In the genomic region with DNA sequence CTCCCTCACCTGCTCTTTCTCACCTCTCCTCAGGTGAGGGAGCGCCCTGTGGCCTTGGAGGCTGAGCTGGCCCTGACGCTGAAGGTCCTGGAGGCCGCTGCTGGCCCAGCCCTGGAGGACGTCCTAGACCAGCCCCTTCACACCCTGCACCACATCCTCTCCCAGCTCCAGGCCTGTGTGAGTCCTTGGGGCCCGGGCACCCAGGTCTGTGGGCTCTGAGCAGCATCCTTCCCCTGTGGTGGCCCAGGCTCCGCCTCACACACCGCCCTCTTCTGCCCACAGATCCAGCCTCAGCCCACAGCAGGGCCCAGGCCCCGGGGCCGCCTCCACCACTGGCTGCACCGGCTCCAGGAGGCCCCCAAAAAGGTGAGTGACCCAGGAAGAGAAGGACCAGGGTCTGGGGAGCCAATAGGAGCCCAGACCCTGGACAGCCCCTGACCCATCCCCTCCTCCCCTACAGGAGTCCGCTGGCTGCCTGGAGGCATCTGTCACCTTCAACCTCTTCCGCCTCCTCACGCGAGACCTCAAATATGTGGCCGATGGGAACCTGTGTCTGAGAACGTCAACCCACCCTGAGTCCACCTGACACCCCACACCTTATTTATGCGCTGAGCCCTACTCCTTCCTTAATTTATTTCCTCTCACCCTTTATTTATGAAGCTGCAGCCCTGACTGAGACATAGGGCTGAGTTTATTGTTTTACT, we compare ENCODE assay signal across 10 cellular contexts. TPM values are rescaled to one million over a fixed set of nuclear protein-coding genes. Genes with fewer than 3 reads are reported as not detected.
A peak's percentile ranks its signal among the peaks of the same experiment; 100 is the strongest.
DNase-seq lines count a peak whose midpoint lies in the region; ATAC-seq, FAIRE-seq and TF ChIP-seq lines count a peak whose summit lies in the region.
"Had no signal": no experiment of that assay in that cellular context is flagged by ENCODE, and none has a peak within 500 bp of the region (broad histone marks: within the 10 kb centered on the region; RNA-seq: fewer than 3 reads in every experiment).

No MANE protein-coding gene starts in this region.

- TF ChIP-seq CTCF in colonic mucosa (IDR thresholded peaks at IDR 0.05) (no peak), kidney (IDR thresholded peaks at IDR 0.05; ENCODE audit: borderline replicate concordance, extremely low read depth, insufficient read depth) (no peak)

- H3K4me1 ChIP-seq in colonic mucosa, result no peaks in the 10 kb centered on the region
- H3K4me1 ChIP-seq in kidney (ENCODE audit: control insufficient read depth in 1 of 2, insufficient read depth in 1 of 2, low read depth in 1 of 2, low read length in 2 of 2), result no peaks in the 10 kb centered on the region
- H3K4me1 ChIP-seq: heart right ventricle had no signal

- intact Hi-C loops in left cardiac atrium (cut with DNase I), result no loop called here
- intact Hi-C loops in colonic mucosa (cut with DNase I), result no loop called here
- intact Hi-C loops in kidney (cut with DNase I), result no loop called here

- H3K27ac ChIP-seq in colonic mucosa, result no peak overlapping the region
- no peak overlapping the region for H3K27ac ChIP-seq in kidney (ENCODE audit: low read depth in 2 of 2, low read length in 2 of 2)
- H3K27ac ChIP-seq: heart right ventricle had no signal

- H3K4me3 ChIP-seq in colonic mucosa, result no peak overlapping the region
- H3K4me3 ChIP-seq in kidney (ENCODE audit: low read length in 2 of 2), result no peak overlapping the region
- H3K4me3 ChIP-seq: heart right ventricle had no signal

- no peaks in the 10 kb centered on the region for H3K9me3 Mint-ChIP-seq in activated T-cell treated with anti-CD3 and anti-CD28 coated beads, Interleukin-2, amount 50 U/mL, for 24 hours
- no peaks in the 10 kb centered on the region for H3K9me3 Mint-ChIP-seq in stimulated activated effector memory CD8-positive, alpha-beta T cell treated with anti-CD3 and anti-CD28 coated beads, Interleukin-12 subunit alpha, Interleukin-12 subunit beta, amount 100 ng/mL, for 72 hours

- peak overlapping the region; percentile 35 for H3K4me3 Mint-ChIP-seq in activated T-cell treated with anti-CD3 and anti-CD28 coated beads, Interleukin-2, amount 50 U/mL, for 24 hours
- peak overlapping the region; percentile 72 for H3K4me3 Mint-ChIP-seq in stimulated activated effector memory CD8-positive, alpha-beta T cell treated with anti-CD3 and anti-CD28 coated beads, Interleukin-12 subunit alpha, Interleukin-12 subunit beta, amount 100 ng/mL, for 72 hours

- no peaks in the 10 kb centered on the region for H3K36me3 ChIP-seq in colonic mucosa
- H3K36me3 ChIP-seq in kidney (ENCODE audit: control insufficient read depth in 1 of 2, insufficient read depth in 2 of 2, low read length in 2 of 2), result no peaks in the 10 kb centered on the region
- H3K36me3 ChIP-seq: heart right ventricle had no signal

- peaks cover 16% of the 10 kb centered on the region for H3K4me1 Mint-ChIP-seq in activated T-cell treated with anti-CD3 and anti-CD28 coated beads, Interleukin-2, amount 50 U/mL, for 24 hours (ENCODE audit: low read depth)
- peaks cover 41% of the 10 kb centered on the region for H3K4me1 Mint-ChIP-seq in stimulated activated effector memory CD8-positive, alpha-beta T cell treated with anti-CD3 and anti-CD28 coated beads, Interleukin-12 subunit alpha, Interleukin-12 subunit beta, amount 100 ng/mL, for 72 hours

- DNase-seq in UCSD-AML1 (lab: John Stamatoyannopoulos, UW; ENCODE audit: unreplicated experiment) (peak; percentile 35), left cardiac atrium (no peak), C1 segment of cervical spinal cord (lab: John Stamatoyannopoulos, UW) (no peak), colonic mucosa (no peak), kidney (no peak), DMS153 (lab: John Stamatoyannopoulos, UW) (no peak)
- peak; percentile 60 for DNase-seq in activated T-cell treated with anti-CD3 and anti-CD28 coated beads, Interleukin-2, amount 50 U/mL, for 24 hours
- peak; percentile 63 to 90 for DNase-seq in stimulated activated effector memory CD8-positive, alpha-beta T cell treated with anti-CD3 and anti-CD28 coated beads, Interleukin-12 subunit alpha, Interleukin-12 subunit beta, amount 100 ng/mL, for 72 hours (ENCODE audit: low spot score in 2 of 2)
- DNase-seq: MM.1S had no signal

- ATAC-seq in left cardiac atrium, result peak; percentile 71 to 83
- peak; percentile 95 for ATAC-seq in stimulated activated effector memory CD8-positive, alpha-beta T cell treated with anti-CD3 and anti-CD28 coated beads, Interleukin-12 subunit alpha, Interleukin-12 subunit beta, amount 100 ng/mL, for 72 hours

- no peak overlapping the region for H3K9ac ChIP-seq in colonic mucosa (ENCODE audit: low read depth in 2 of 2, low read length in 2 of 2)
- no peak overlapping the region for H3K9ac ChIP-seq in kidney (ENCODE audit: low read length in 2 of 2)

- no peaks in the 10 kb centered on the region for H3K36me3 Mint-ChIP-seq in activated T-cell treated with anti-CD3 and anti-CD28 coated beads, Interleukin-2, amount 50 U/mL, for 24 hours (ENCODE audit: low read depth)
- peaks cover 19% of the 10 kb centered on the region for H3K36me3 Mint-ChIP-seq in stimulated activated effector memory CD8-positive, alpha-beta T cell treated with anti-CD3 and anti-CD28 coated beads, Interleukin-12 subunit alpha, Interleukin-12 subunit beta, amount 100 ng/mL, for 72 hours

- peak overlapping the region; percentile 39 for H3K27ac Mint-ChIP-seq in activated T-cell treated with anti-CD3 and anti-CD28 coated beads, Interleukin-2, amount 50 U/mL, for 24 hours
- H3K27ac Mint-ChIP-seq in stimulated activated effector memory CD8-positive, alpha-beta T cell treated with anti-CD3 and anti-CD28 coated beads, Interleukin-12 subunit alpha, Interleukin-12 subunit beta, amount 100 ng/mL, for 72 hours, result peak overlapping the region; percentile 82

- no peaks in the 10 kb centered on the region for H3K27me3 ChIP-seq in colonic mucosa

- H3K27me3 Mint-ChIP-seq in activated T-cell treated with anti-CD3 and anti-CD28 coated beads, Interleukin-2, amount 50 U/mL, for 24 hours, result no peaks in the 10 kb centered on the region

- FAIRE-seq in kidney (lab: Jason Lieb, UNC), result no peak

- H3K9me3 ChIP-seq in colonic mucosa (no peaks in the 10 kb centered on the region), kidney (ENCODE audit: control insufficient read depth in 1 of 2, low read length in 2 of 2) (no peaks in the 10 kb centered on the region)
- H3K9me3 ChIP-seq: heart right ventricle had no signal

RNA-seq across cellular contexts. Expression of a gene that starts 1.9 kb away (rescaled TPM):
- total RNA-seq in left cardiac atrium (not detected), colonic mucosa (not detected), kidney (not detected)
- polyA plus RNA-seq in kidney (ENCODE audit: insufficient read depth, low read depth, low replicate concordance), result not detected
- total RNA-seq: heart right ventricle had no signal
- polyA plus RNA-seq: heart right ventricle had no signal

RNA-seq across cellular contexts. Expression of a gene that starts 22.6 kb away (rescaled TPM):
- total RNA-seq in left cardiac atrium (1 to 10 TPM in 1 of 2 donors, under 1 TPM in 1; 0.55 to 1.4 TPM), colonic mucosa (under 1 TPM; 0.25 to 0.29 TPM), kidney (1.2 TPM)
- 0.80 TPM for polyA plus RNA-seq in kidney (ENCODE audit: insufficient read depth, low read depth, low replicate concordance)

RNA-seq across cellular contexts. Expression of a gene that starts 29.9 kb away (rescaled TPM):
- total RNA-seq in left cardiac atrium, result not detected
- not detected for total RNA-seq in colonic mucosa
- not detected for total RNA-seq in kidney
- polyA plus RNA-seq in kidney (ENCODE audit: insufficient read depth, low read depth, low replicate concordance), result not detected
- total RNA-seq: heart right ventricle had no signal
- polyA plus RNA-seq: heart right ventricle had no signal

RNA-seq across cellular contexts. Expression of a gene that starts 37.8 kb away (rescaled TPM):
- 10 to 100 TPM; 29.6 to 43.8 TPM for total RNA-seq in left cardiac atrium
- 10 to 100 TPM in 1 of 2 donors, 1 to 10 TPM in 1; 8.7 to 12.7 TPM for total RNA-seq in colonic mucosa
- total RNA-seq in kidney, result 60.7 TPM
- polyA plus RNA-seq in kidney (ENCODE audit: insufficient read depth, low read depth, low replicate concordance), result 52.4 TPM

RNA-seq across cellular contexts. Expression of a gene that starts 44.1 kb away (rescaled TPM):
- 10 to 100 TPM; 44.5 to 72.2 TPM for total RNA-seq in left cardiac atrium
- total RNA-seq in colonic mucosa, result 10 to 100 TPM; 63.9 to 73.7 TPM
- 100 TPM for total RNA-seq in kidney
- polyA plus RNA-seq in kidney (ENCODE audit: insufficient read depth, low read depth, low replicate concordance), result 92.9 TPM

Comparison
In these comparisons a context has a peak if more than half of its experiments do, and no peak if none do; other contexts are left out.
1. DNase-seq: peak in UCSD-AML1 (single experiment), activated T-cell treated with anti-CD3 and anti-CD28 coated beads, Interleukin-2, amount 50 U/mL, for 24 hours (single experiment) and stimulated activated effector memory CD8-positive, alpha-beta T cell treated with anti-CD3 and anti-CD28 coated beads, Interleukin-12 subunit alpha, Interleukin-12 subunit beta, amount 100 ng/mL, for 72 hours (2 of 2); none in left cardiac atrium (single experiment), C1 segment of cervical spinal cord (0 of 14), colonic mucosa (single experiment), kidney (single experiment) and DMS153 (single experiment).